ENCODE assay signal across 15 cellular contexts in genomic region chr10:43328810-43329209, GRCh38. TPM values are rescaled to one million over a fixed set of nuclear protein-coding genes. Genes with fewer than 3 reads are reported as not detected.
"Had no signal": no experiment of that assay in that cellular context is flagged by ENCODE, and none has a peak within 500 bp of the region (broad histone marks: within the 10 kb centered on the region; RNA-seq: fewer than 3 reads in every experiment).

No MANE protein-coding gene starts in this region.

RNA-seq across cellular contexts. Expression of gene FXYD4, which starts 42.6 kb away (rescaled TPM):
- total RNA-seq: activated B cell treated with CpG ODN at 0.5 μM for 24 hours; activated CD4-positive, alpha-beta memory T cell treated with anti-CD3 and anti-CD28 coated beads for 36 hours; activated CD4-positive, alpha-beta T cell treated with anti-CD3 and anti-CD28 coated beads, Interleukin-2, amount 10 ng/mL, durations not matched to agents 24 days and 14 days; activated CD8-positive, alpha-beta memory T cell treated with anti-CD3 and anti-CD28 coated beads for 36 hours; activated CD8-positive, alpha-beta T cell treated with anti-CD3 and anti-CD28 coated beads for 36 hours; activated naive CD4-positive, alpha-beta T cell treated with anti-CD3 and anti-CD28 coated beads for 36 hours; activated naive CD4-positive, alpha-beta T cell treated with anti-CD3 and anti-CD28 coated beads, Interleukin-2, amount 50 U/mL, for 72 hours; activated naive CD8-positive, alpha-beta T cell treated with anti-CD3 and anti-CD28 coated beads, Interleukin-2, amount 10 ng/mL, durations not matched to agents 7 days and 5 days; activated T-cell treated with anti-CD3 and anti-CD28 coated beads, Interleukin-2, amount 50 U/mL, for 4 hours; activated T-cell treated with anti-CD3 and anti-CD28 coated beads, Interleukin-2, amount 50 U/mL, for 72 hours; activated T-helper 17 cell treated with anti-CD3 and anti-CD28 coated beads, Interleukin-2, amount 50 U/mL, for 72 hours; ascending aorta; bronchial epithelial cell; cardiac muscle cell; chondrocyte had no signal
- polyA plus RNA-seq: cardiac muscle cell had no signal
